Comparison of ENCODE assay signal across 11 cellular contexts in the genomic region with DNA sequence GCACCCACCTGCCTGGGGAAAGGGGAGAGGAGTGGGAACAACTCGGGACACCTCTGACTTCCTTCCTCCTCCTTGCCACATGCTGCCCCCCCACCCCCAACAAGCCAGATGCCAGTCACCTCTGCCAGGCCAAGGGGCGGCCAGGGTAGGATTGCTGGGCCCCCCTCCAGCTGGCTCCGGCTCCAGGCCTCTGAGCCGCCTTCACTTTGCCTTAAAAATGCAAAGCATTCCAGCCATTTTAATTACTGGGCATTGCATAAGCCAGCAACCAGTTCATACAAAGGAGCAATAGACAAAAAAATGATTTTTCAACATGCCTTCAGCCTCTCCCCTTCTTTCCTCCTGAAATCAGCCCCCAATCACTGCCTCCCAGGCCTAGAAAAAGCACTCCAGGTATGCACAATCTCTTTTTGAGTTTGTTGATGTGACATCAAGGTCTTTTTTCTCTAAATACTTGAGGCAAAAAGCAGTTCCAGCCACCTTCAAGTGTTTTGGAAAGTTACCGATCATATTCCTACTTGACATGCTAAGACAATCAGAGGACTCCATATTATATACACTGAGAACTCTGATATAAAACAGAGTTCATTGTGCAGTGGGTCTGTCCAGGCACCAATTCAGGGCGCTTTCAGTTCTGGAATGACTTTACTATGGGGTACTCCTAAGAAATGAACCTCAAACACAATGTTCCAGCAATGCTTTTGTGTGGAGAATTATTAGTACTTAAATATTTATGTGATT. TPM values are rescaled to one million over a fixed set of nuclear protein-coding genes. Genes with fewer than 3 reads are reported as not detected.
DNase-seq lines count a peak whose midpoint lies in the region; ATAC-seq and TF ChIP-seq lines count a peak whose summit lies in the region.
"Had no signal": no experiment of that assay in that cellular context is flagged by ENCODE, and none has a peak within 500 bp of the region (broad histone marks: within the 10 kb centered on the region; RNA-seq: fewer than 3 reads in every experiment).

No MANE protein-coding gene starts in this region.

- peak overlapping the region; percentile 95 for H3K18ac ChIP-seq in trophoblast cell (ENCODE audit: low read length)

- no peaks in the 10 kb centered on the region for H3K9me3 Mint-ChIP-seq in activated T-cell treated with anti-CD3 and anti-CD28 coated beads, Interleukin-2, amount 50 U/mL, for 24 hours

- peak overlapping the region; percentile 85 for H3K4ac ChIP-seq in trophoblast cell (ENCODE audit: low read depth, low read length)

- H3K9ac ChIP-seq in trophoblast cell (ENCODE audit: low read length), result no peak overlapping the region

- POLR2A ChIA-PET in A673 (lab: Charles Lee; ENCODE audit: low non-redundant PET), result interaction anchor here (0.7 kb wide), 1 partner anchor 915 kb away, joined by 3 read pairs; no protein-coding TSS in a partner anchor

- intact Hi-C loops in A673 (cut with micrococcal nuclease; ENCODE audit: unreplicated experiment), result no loop called here

- H3K4me3 Mint-ChIP-seq in activated T-cell treated with anti-CD3 and anti-CD28 coated beads, Interleukin-2, amount 50 U/mL, for 24 hours, result no peak overlapping the region

- H2BK5ac ChIP-seq in trophoblast cell (ENCODE audit: low read depth, low read length, poor library complexity), result peak overlapping the region; percentile 98

- ATAC-seq in RWPE2 (ENCODE audit: low read depth) (peak; percentile 38; the same call in 1 of the 3 replicates), foreskin keratinocyte (no peak)

- DNase-seq in A673 (ENCODE audit: low spot score) (no peak), RWPE2 (ENCODE audit: low spot score) (no peak), fibroblast of the aortic adventitia (ENCODE audit: low read depth) (peak; percentile 91), trophoblast cell (peak; percentile 51 to 83), foreskin keratinocyte (no peak), inferior parietal cortex (ENCODE audit: extremely low spot score) (no peak)
- DNase-seq in activated T-cell treated with anti-CD3 and anti-CD28 coated beads, Interleukin-2, amount 50 U/mL, for 24 hours, result no peak
- no peak for DNase-seq in activated CD8-positive, alpha-beta memory T cell treated with anti-CD3 and anti-CD28 coated beads for 24 hours
- DNase-seq: cerebellar nuclear complex, foreskin melanocyte, right lobe of liver had no signal

- peak overlapping the region; percentile 99 for H2AK5ac ChIP-seq in trophoblast cell (ENCODE audit: low read length)

- no peaks in the 10 kb centered on the region for H3K36me3 Mint-ChIP-seq in activated T-cell treated with anti-CD3 and anti-CD28 coated beads, Interleukin-2, amount 50 U/mL, for 24 hours (ENCODE audit: low read depth)

- peak overlapping the region; percentile 97 for H3K14ac ChIP-seq in trophoblast cell (ENCODE audit: low read length)

- BruUV-seq in A673 (replicated peaks; lab: Mats Ljungman, UMichigan), result no TSS peak

- CTCF ChIA-PET in A673 (lab: Charles Lee), result no interaction called here

- H3K27ac Mint-ChIP-seq in activated T-cell treated with anti-CD3 and anti-CD28 coated beads, Interleukin-2, amount 50 U/mL, for 24 hours, result no peak overlapping the region

- no peak overlapping the region for H3K4me3 ChIP-seq in A673 (ENCODE audit: low read depth, low read length, poor library complexity, severe bottlenecking)
- no peak overlapping the region for H3K4me3 ChIP-seq in RWPE2 (ENCODE audit: severe bottlenecking)
- H3K4me3 ChIP-seq in fibroblast of the aortic adventitia (ENCODE audit: low read depth, low read length), result no peak overlapping the region
- H3K4me3 ChIP-seq in trophoblast cell (ENCODE audit: low read depth, low read length), result no peak overlapping the region
- H3K4me3 ChIP-seq: right lobe of liver had no signal

- no peaks in the 10 kb centered on the region for H3K36me3 ChIP-seq in A673 (ENCODE audit: insufficient read depth, low read length, poor library complexity, severe bottlenecking)
- H3K36me3 ChIP-seq in RWPE2 (ENCODE audit: low read depth), result no peaks in the 10 kb centered on the region
- H3K36me3 ChIP-seq in trophoblast cell (ENCODE audit: control insufficient read depth in 1 of 2, insufficient read depth in 2 of 2, low read length in 2 of 2), result no peaks in the 10 kb centered on the region
- H3K36me3 ChIP-seq: right lobe of liver had no signal

- no peak overlapping the region for H3K4me2 ChIP-seq in trophoblast cell (ENCODE audit: low read length)

- peaks cover 2% of the 10 kb centered on the region for H3K79me2 ChIP-seq in trophoblast cell (ENCODE audit: control insufficient read depth, insufficient read depth, low read length, poor library complexity)

- H3K23ac ChIP-seq in trophoblast cell (ENCODE audit: low read length), result no peak overlapping the region

- no CpG with 5 or more reads among the region's 6 CpGs for WGBS in trophoblast cell (ENCODE audit: extremely low coverage, insufficient coverage, insufficient read length)

- H4K91ac ChIP-seq in trophoblast cell (ENCODE audit: low read depth, low read length), result peak overlapping the region; percentile 99

- H3K27me3 ChIP-seq in A673 (replicated peaks; ENCODE audit: insufficient read depth, low read depth, low read length, poor library complexity), result no peaks in the 10 kb centered on the region
- H3K27me3 ChIP-seq in RWPE2 (ENCODE audit: insufficient read depth, poor library complexity, severe bottlenecking), result no peaks in the 10 kb centered on the region
- no peaks in the 10 kb centered on the region for H3K27me3 ChIP-seq in trophoblast cell (ENCODE audit: insufficient read depth, low read length)
- H3K27me3 ChIP-seq in foreskin keratinocyte, result no peaks in the 10 kb centered on the region
- H3K27me3 ChIP-seq: right lobe of liver had no signal

- H3K4me1 Mint-ChIP-seq in activated T-cell treated with anti-CD3 and anti-CD28 coated beads, Interleukin-2, amount 50 U/mL, for 24 hours (ENCODE audit: low read depth), result no peaks in the 10 kb centered on the region

- peak overlapping the region; percentile 88 for H4K8ac ChIP-seq in trophoblast cell (ENCODE audit: low read depth, low read length)

- peaks cover 32% of the 10 kb centered on the region for H3K79me1 ChIP-seq in trophoblast cell (ENCODE audit: low read length)

- H4K12ac ChIP-seq in trophoblast cell (ENCODE audit: low read depth, low read length), result no peak overlapping the region

- H2AFZ ChIP-seq in trophoblast cell (ENCODE audit: insufficient read depth, low read length, poor library complexity), result peak overlapping the region; percentile 66

- TF ChIP-seq CTCF in A673 (conservative IDR thresholded peaks at IDR 0.05; ENCODE audit: low read depth, low read length) (no peak), RWPE2 (IDR thresholded peaks at IDR 0.05; ENCODE audit: poor library complexity, severe bottlenecking) (no peak), fibroblast of the aortic adventitia (IDR thresholded peaks at IDR 0.05; ENCODE audit: insufficient read depth, low read length) (no peak), foreskin keratinocyte (conservative IDR thresholded peaks at IDR 0.05) (no peak)

- H2BK12ac ChIP-seq in trophoblast cell (ENCODE audit: low read length), result peak overlapping the region; percentile 99

- peaks cover 3% of the 10 kb centered on the region for H3K4me1 ChIP-seq in A673 (ENCODE audit: insufficient read depth, low read length, poor library complexity, severe bottlenecking)
- H3K4me1 ChIP-seq in RWPE2 (ENCODE audit: insufficient read depth, poor library complexity, severe bottlenecking), result peaks cover 8% of the 10 kb centered on the region
- peaks cover 13 to 26% of the 10 kb centered on the region in 2 experiments for H3K4me1 ChIP-seq in trophoblast cell (ENCODE audit: control insufficient read depth in 1 of 2, insufficient read depth in 2 of 2, low read length in 2 of 2)
- H3K4me1 ChIP-seq in foreskin keratinocyte, result no peaks in the 10 kb centered on the region

- H3K27ac ChIP-seq in A673 (ENCODE audit: low read depth, low read length, poor library complexity, severe bottlenecking), result peak overlapping the region; percentile 21
- no peak overlapping the region for H3K27ac ChIP-seq in RWPE2 (ENCODE audit: poor library complexity, severe bottlenecking)
- peak overlapping the region; percentile 94 for H3K27ac ChIP-seq in trophoblast cell (ENCODE audit: low read depth, low read length)
- H3K27ac ChIP-seq in foreskin keratinocyte, result no peak overlapping the region
- H3K27ac ChIP-seq: right lobe of liver had no signal

- H2BK120ac ChIP-seq in trophoblast cell (ENCODE audit: insufficient read depth, low read length, poor library complexity), result peak overlapping the region; percentile 98

- peaks cover 2% of the 10 kb centered on the region for H3K27me3 Mint-ChIP-seq in activated T-cell treated with anti-CD3 and anti-CD28 coated beads, Interleukin-2, amount 50 U/mL, for 24 hours

- H3K9me3 ChIP-seq in A673 (ENCODE audit: low read depth, low read length, poor library complexity, severe bottlenecking) (no peaks in the 10 kb centered on the region), RWPE2 (ENCODE audit: severe bottlenecking) (no peaks in the 10 kb centered on the region), trophoblast cell (ENCODE audit: insufficient read depth, low read depth, low read length) (no peaks in the 10 kb centered on the region)
- H3K9me3 ChIP-seq: right lobe of liver had no signal

RNA-seq across cellular contexts. Expression of gene TIMP3, which starts 12.5 kb away (rescaled TPM):
- total RNA-seq in A673 (2021) (13.7 and 14.1 TPM in 2 replicates), fibroblast of the aortic adventitia (ENCODE audit: low replicate concordance) (153 and 329 TPM in 2 replicates), foreskin keratinocyte (29.7 and 35.1 TPM in 2 replicates)
- polyA plus RNA-seq in trophoblast cell (2013), result 973 and 1,084 TPM in 2 replicates
- 18.7 and 19.7 TPM in 2 replicates for polyA plus RNA-seq in foreskin keratinocyte

Comparison
In these comparisons a context has a peak if more than half of its experiments do, and no peak if none do; other contexts are left out.
1. DNase-seq: peak in fibroblast of the aortic adventitia (single experiment) and trophoblast cell (2 of 2); none in A673 (single experiment), RWPE2 (single experiment), foreskin keratinocyte (0 of 2), activated T-cell treated with anti-CD3 and anti-CD28 coated beads, Interleukin-2, amount 50 U/mL, for 24 hours (single experiment), inferior parietal cortex (single experiment) and activated CD8-positive, alpha-beta memory T cell treated with anti-CD3 and anti-CD28 coated beads for 24 hours (single experiment).
2. H3K27ac ChIP-seq: peak in A673 (single experiment) and trophoblast cell (single experiment); none in RWPE2 (single experiment) and foreskin keratinocyte (single experiment).